10 cellular contexts compared by ENCODE assay signal in the genomic region with DNA sequence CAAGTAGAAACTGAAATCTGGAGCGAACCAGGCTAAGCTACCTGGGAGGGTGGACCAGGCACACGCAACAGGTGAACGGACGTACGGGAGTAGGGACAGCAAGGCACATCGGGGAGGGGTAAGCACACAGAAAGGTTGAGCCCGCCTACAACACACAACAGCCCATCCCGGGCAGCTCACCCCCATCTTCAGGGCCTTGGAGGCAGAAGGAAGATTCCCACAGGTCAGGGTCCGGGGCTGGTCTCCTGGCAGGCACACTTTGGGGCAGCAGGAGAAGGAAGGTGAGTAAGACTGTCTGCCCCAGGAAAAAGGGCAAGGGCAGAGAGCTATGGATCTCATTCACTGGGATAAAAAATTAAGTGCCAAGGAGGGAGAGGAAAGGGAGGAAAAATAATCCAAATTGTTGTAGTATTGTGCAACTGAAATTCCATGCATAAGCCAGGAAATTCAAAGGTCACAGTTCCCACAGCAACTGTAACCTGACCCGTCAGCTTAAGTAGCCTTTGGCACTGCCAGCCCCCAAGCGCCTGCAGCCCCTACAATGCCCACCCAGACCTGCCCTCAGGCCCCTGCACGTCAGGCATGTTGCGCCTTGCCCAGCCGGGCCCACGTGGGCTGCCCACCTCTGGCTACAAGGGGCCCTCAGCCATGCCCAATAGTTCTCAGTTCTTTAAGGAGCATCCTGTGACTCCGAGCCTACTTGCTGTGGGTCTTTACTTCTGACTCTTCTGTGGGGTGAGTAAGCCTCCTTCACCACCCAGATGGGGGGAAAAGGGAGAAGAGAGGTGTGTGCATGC. TPM values are rescaled to one million over a fixed set of nuclear protein-coding genes. Genes with fewer than 3 reads are reported as not detected.
A peak's percentile ranks its signal among the peaks of the same experiment; 100 is the strongest.
DNase-seq lines count a peak whose midpoint lies in the region; ATAC-seq and TF ChIP-seq lines count a peak whose summit lies in the region.
"Had no signal": no experiment of that assay in that cellular context is flagged by ENCODE, and none has a peak within 500 bp of the region (broad histone marks: within the 10 kb centered on the region; RNA-seq: fewer than 3 reads in every experiment).

No MANE protein-coding gene starts in this region.

- no peak for TF ChIP-seq CTCF in epithelial cell of proximal tubule (conservative IDR thresholded peaks at IDR 0.05; ENCODE audit: low read depth, low read length)
- no peak for TF ChIP-seq CTCF in mucosa of descending colon (IDR thresholded peaks at IDR 0.05)

- H3K4me1 ChIP-seq in mucosa of descending colon (ENCODE audit: low read depth): no peaks in the 10 kb centered on the region

- peak overlapping the region; percentile 8 for H3K4me3 ChIP-seq in epithelial cell of proximal tubule (ENCODE audit: low read depth, low read length)
- no peak overlapping the region for H3K4me3 ChIP-seq in mucosa of descending colon

- intact Hi-C loops in mucosa of descending colon (cut with DNase I, micrococcal nuclease): no loop called here

- H3K36me3 ChIP-seq in mucosa of descending colon (ENCODE audit: low read depth): no peaks in the 10 kb centered on the region

- peak; percentile 86 for DNase-seq in AG08395 (ENCODE audit: low spot score)
- peak; percentile 82 for DNase-seq in M059J (ENCODE audit: low read depth)
- no peak for DNase-seq in epithelial cell of proximal tubule (ENCODE audit: low read depth)
- DNase-seq in mucosa of descending colon: no peak
- no peak for DNase-seq in stimulated activated CD4-positive, alpha-beta T cell treated with anti-CD3 and anti-CD28 coated beads, Interleukin-12 subunit alpha, Interleukin-12 subunit beta, amount 100 ng/mL, for 4 hours
- no peak for DNase-seq in GM19240 (ENCODE audit: insufficient read length, low spot score)
- no peak for DNase-seq in NCI-H82 treated with DMSO at 0.1 percent for 48 hours (lab: John Stamatoyannopoulos, UW; ENCODE audit: unreplicated experiment)
- DNase-seq: COR-L47, NCI-H1436 had no signal

- ATAC-seq in mucosa of descending colon (peak; percentile 39), GM21423 (IDR thresholded peaks at IDR 0.05; ENCODE audit: unreplicated experiment) (no peak)

- no peaks in the 10 kb centered on the region for H3K9me3 ChIP-seq in mucosa of descending colon

RNA-seq across cellular contexts. Expression of gene MICAL3, which starts 51.8 kb away (rescaled TPM):
- 20.8 and 33.6 TPM in 2 replicates for total RNA-seq in M059J (2014; rRNA removed; shearing (Covaris generic))
- total RNA-seq in epithelial cell of proximal tubule: 43.0 and 47.5 TPM in 2 replicates
- total RNA-seq in mucosa of descending colon: 100 to 1,000 TPM in 2 of 3 donors, 10 to 100 TPM in 1; 75.8 to 135 (median 129) TPM

Comparison
In these comparisons a context has a peak if more than half of its experiments do, and no peak if none do; other contexts are left out.
1. DNase-seq: peak in AG08395 (single experiment) and M059J (single experiment); none in epithelial cell of proximal tubule (single experiment), mucosa of descending colon (0 of 3), stimulated activated CD4-positive, alpha-beta T cell treated with anti-CD3 and anti-CD28 coated beads, Interleukin-12 subunit alpha, Interleukin-12 subunit beta, amount 100 ng/mL, for 4 hours (single experiment), GM19240 (single experiment) and NCI-H82 treated with DMSO at 0.1 percent for 48 hours (single experiment).